16 cellular contexts compared by ENCODE assay signal in the genomic region with DNA sequence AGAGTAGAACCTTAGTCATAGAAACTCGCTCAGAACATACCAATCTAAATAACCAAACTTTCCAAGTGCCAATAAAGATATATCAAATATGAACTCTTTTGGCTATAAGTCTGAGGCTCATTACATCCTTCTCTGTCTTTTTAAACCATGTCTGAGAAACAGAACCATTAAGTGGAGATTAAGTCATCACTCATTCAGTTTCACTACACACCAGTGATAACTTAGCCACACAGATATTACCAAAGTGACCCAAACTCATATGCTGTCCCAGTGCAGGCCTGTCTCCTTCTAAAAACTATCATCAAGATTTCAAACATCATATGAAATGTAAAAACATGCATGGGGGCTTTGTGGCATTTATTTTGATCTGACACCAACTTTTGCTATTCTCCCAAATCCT. TPM values are rescaled to one million over a fixed set of nuclear protein-coding genes. Genes with fewer than 3 reads are reported as not detected.
A peak's percentile ranks its signal among the peaks of the same experiment; 100 is the strongest.
DNase-seq lines count a peak whose midpoint lies in the region; ATAC-seq, FAIRE-seq and TF ChIP-seq lines count a peak whose summit lies in the region.
"Had no signal": no experiment of that assay in that cellular context is flagged by ENCODE, and none has a peak within 500 bp of the region (broad histone marks: within the 10 kb centered on the region; RNA-seq: fewer than 3 reads in every experiment).

No MANE protein-coding gene starts in this region.

- no peak overlapping the region for H3K4me3 ChIP-seq in A549
- H3K4me3 ChIP-seq in PC-9, result no peak overlapping the region
- no peak overlapping the region for H3K4me3 ChIP-seq in muscle layer of colon (ENCODE audit: low read depth in 1 of 2, low read length in 2 of 2)
- no peak overlapping the region for H3K4me3 ChIP-seq in coronary artery
- no peak overlapping the region for H3K4me3 ChIP-seq in pancreas

- BruUV-seq in PC-9 (replicated peaks; lab: Mats Ljungman, UMichigan), result no TSS peak

- H3K36me3 ChIP-seq in PC-9 (ENCODE audit: low read depth), result peaks cover 29% of the 10 kb centered on the region
- H3K36me3 ChIP-seq in muscle layer of colon (ENCODE audit: insufficient read depth, low read length), result no peaks in the 10 kb centered on the region
- H3K36me3 ChIP-seq in pancreas, result no peaks in the 10 kb centered on the region

- WGBS in A549 (ENCODE audit: missing lambda C conversion rate), result 67% methylated on average over 1 of the region's 1 CpG
- WGBS in pancreas, 2 donors, result 68 to 86% methylated on average over 1 of the region's 1 CpG

- H3K4me2 ChIP-seq in A549, result peak overlapping the region; percentile 56
- H3K4me2 ChIP-seq in PC-9, result no peak overlapping the region
- H3K4me2 ChIP-seq: KMS-11 had no signal

- peaks cover 95% of the 10 kb centered on the region for H4K20me1 ChIP-seq in PC-9 (ENCODE audit: insufficient read depth)

- no peaks in the 10 kb centered on the region for H3K9me2 ChIP-seq in PC-9 (ENCODE audit: insufficient read depth)

- intact Hi-C loops in PC-9 (cut with micrococcal nuclease; ENCODE audit: unreplicated experiment), result no loop called here
- intact Hi-C loops in pancreas (cut with DNase I), result no loop called here

- ATAC-seq in A549 (no peak), GM18909 (IDR thresholded peaks at IDR 0.05; ENCODE audit: poor library complexity, unreplicated experiment) (peak; percentile 48), pancreas (no peak)

- H3K4me1 ChIP-seq in A549, result peaks cover 93% of the 10 kb centered on the region
- peaks cover 21% of the 10 kb centered on the region; the same call in 1 of the 2 replicates for H3K4me1 ChIP-seq in PC-9 (replicated peaks; ENCODE audit: insufficient read depth)
- peaks cover 58% of the 10 kb centered on the region for H3K4me1 ChIP-seq in muscle layer of colon (ENCODE audit: insufficient read depth, low read length)
- H3K4me1 ChIP-seq in pancreas, result peaks cover 10 to 28% (median 15%) of the 10 kb centered on the region in 3 donors

- H3K79me2 ChIP-seq in PC-9 (ENCODE audit: low read depth), result peaks cover 100% of the 10 kb centered on the region

- H3K27me3 ChIP-seq in PC-9 (ENCODE audit: insufficient read depth, low read depth) (no peaks in the 10 kb centered on the region), muscle layer of colon (ENCODE audit: control insufficient read depth in 1 of 2, insufficient read depth in 2 of 2, low read length in 2 of 2) (no peaks in the 10 kb centered on the region), pancreas (no peaks in the 10 kb centered on the region)

- CTCF ChIA-PET in A549 (lab: Yijun Ruan, JAX), result interaction anchor here (1.0 kb wide), 2 partner anchors 12 to 40 kb away, joined by 3 to 4 read pairs; a partner anchor contains a TSS
- CTCF ChIA-PET in PC-9 (lab: Charles Lee), result interaction anchor here (0.6 kb wide), 1 partner anchor 122 kb away, joined by 5 read pairs; no protein-coding TSS in a partner anchor

- no peak for TF ChIP-seq EP300 in A549 (IDR thresholded peaks at IDR 0.05)

- no peak overlapping the region for H2AFZ ChIP-seq in PC-9

- H3K9me3 ChIP-seq in A549 (no peaks in the 10 kb centered on the region), PC-9 (ENCODE audit: insufficient read depth, low read depth) (no peaks in the 10 kb centered on the region), muscle layer of colon (ENCODE audit: low read length) (no peaks in the 10 kb centered on the region), pancreas (no peaks in the 10 kb centered on the region)

- H3K27ac ChIP-seq in A549 (peak overlapping the region; percentile 58 to 76; a peak in 5 of 6 replicates), PC-9 (0 out of 2 replicates have a peak overlapping the region, but pooled peaks have one; percentile 7), muscle layer of colon (ENCODE audit: low read depth, low read length) (peak overlapping the region; percentile 81), coronary artery (no peak overlapping the region), pancreas (peak overlapping the region in 1 of 4 donors; percentile 3)
- H3K27ac ChIP-seq: HL-60, KMS-11 had no signal

- no peak for TF ChIP-seq RAD21 in A549 (conservative IDR thresholded peaks at IDR 0.05 in 1 of 2, IDR thresholded peaks at IDR 0.05 in 1 of 2)

- DNase-seq in A549 (ENCODE audit: low read depth in 1 of 2, low spot score in 1 of 2) (no peak), PC-9 (peak in 1 of 2 experiments; percentile 26), GM19239 (ENCODE audit: insufficient read length, low spot score) (no peak), coronary artery (ENCODE audit: low spot score) (no peak), pancreas (no peak), middle frontal gyrus (ENCODE audit: extremely low spot score, low spot score) (no peak)
- DNase-seq: activated CD4-positive, alpha-beta memory T cell treated with anti-CD3 and anti-CD28 coated beads, Interleukin-2, amount 10 ng/mL, durations not matched to agents 7 days and 5 days; HCEC 1CT; NCI-H1105 treated with DMSO at 0.1 percent for 48 hours; NCI-H2171; NCI-H774 had no signal

- peaks cover 18% of the 10 kb centered on the region for H3F3A ChIP-seq in PC-9 (ENCODE audit: insufficient read depth, low read depth)

- FAIRE-seq in A549 (lab: Jason Lieb, UNC), result no peak
- no peak for FAIRE-seq in GM19239 (lab: Jason Lieb, UNC)
- no peak for FAIRE-seq in pancreas (lab: Jason Lieb, UNC)
- FAIRE-seq: RCC 7860 had no signal

- no peak for TF ChIP-seq CTCF in A549 (IDR thresholded peaks at IDR 0.05)
- TF ChIP-seq CTCF in PC-9 (conservative IDR thresholded peaks at IDR 0.05), result no peak
- no peak for TF ChIP-seq CTCF in coronary artery (IDR thresholded peaks at IDR 0.05)
- no peak for TF ChIP-seq CTCF in pancreas (IDR thresholded peaks at IDR 0.05)

- no peak for TF ChIP-seq POLR2A in A549 (IDR thresholded peaks at IDR 0.05; ENCODE audit: low read length)

- POLR2A ChIA-PET in A549 (lab: Yijun Ruan, JAX), result interaction anchor here (1.2 kb wide), 1 partner anchor 12 kb away, joined by 3 read pairs; a partner anchor contains a TSS
- POLR2A ChIA-PET in PC-9 (lab: Charles Lee; ENCODE audit: unreplicated experiment), result no interaction called here

- no peak overlapping the region for H3K9ac ChIP-seq in muscle layer of colon (ENCODE audit: low read length)
- H3K9ac ChIP-seq: KMS-11 had no signal

TF ChIP-seq in A549, 52 proteins besides CTCF, POLR2A, EP300 and RAD21 (continues in another document):
- TF ChIP-seq, protein P1, sequence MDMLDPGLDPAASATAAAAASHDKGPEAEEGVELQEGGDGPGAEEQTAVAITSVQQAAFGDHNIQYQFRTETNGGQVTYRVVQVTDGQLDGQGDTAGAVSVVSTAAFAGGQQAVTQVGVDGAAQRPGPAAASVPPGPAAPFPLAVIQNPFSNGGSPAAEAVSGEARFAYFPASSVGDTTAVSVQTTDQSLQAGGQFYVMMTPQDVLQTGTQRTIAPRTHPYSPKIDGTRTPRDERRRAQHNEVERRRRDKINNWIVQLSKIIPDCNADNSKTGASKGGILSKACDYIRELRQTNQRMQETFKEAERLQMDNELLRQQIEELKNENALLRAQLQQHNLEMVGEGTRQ (IDR thresholded peaks at IDR 0.05), result no peak
- no peak for TF ChIP-seq JUNB (IDR thresholded peaks at IDR 0.05)
- TF ChIP-seq, protein P2, sequence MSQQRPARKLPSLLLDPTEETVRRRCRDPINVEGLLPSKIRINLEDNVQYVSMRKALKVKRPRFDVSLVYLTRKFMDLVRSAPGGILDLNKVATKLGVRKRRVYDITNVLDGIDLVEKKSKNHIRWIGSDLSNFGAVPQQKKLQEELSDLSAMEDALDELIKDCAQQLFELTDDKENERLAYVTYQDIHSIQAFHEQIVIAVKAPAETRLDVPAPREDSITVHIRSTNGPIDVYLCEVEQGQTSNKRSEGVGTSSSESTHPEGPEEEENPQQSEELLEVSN (IDR thresholded peaks at IDR 0.05; ENCODE audit: borderline replicate concordance, low read depth), result no peak
- TF ChIP-seq FOSL2 (IDR thresholded peaks at IDR 0.05), result no peak
- no peak for TF ChIP-seq FOSL2 (CRISPR knock-in tag; IDR thresholded peaks at IDR 0.05)
- TF ChIP-seq, protein P3, sequence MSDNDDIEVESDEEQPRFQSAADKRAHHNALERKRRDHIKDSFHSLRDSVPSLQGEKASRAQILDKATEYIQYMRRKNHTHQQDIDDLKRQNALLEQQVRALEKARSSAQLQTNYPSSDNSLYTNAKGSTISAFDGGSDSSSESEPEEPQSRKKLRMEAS (IDR thresholded peaks at IDR 0.05), result no peak
- no peak for TF ChIP-seq MAZ (IDR thresholded peaks at IDR 0.05; ENCODE audit: borderline replicate concordance, low read depth, low read length)
- TF ChIP-seq ZNF302 (CRISPR knock-in tag; IDR thresholded peaks at IDR 0.05), result no peak
- no peak for TF ChIP-seq NR3C1 (IDR thresholded peaks at IDR 0.05)
- TF ChIP-seq, protein P4, sequence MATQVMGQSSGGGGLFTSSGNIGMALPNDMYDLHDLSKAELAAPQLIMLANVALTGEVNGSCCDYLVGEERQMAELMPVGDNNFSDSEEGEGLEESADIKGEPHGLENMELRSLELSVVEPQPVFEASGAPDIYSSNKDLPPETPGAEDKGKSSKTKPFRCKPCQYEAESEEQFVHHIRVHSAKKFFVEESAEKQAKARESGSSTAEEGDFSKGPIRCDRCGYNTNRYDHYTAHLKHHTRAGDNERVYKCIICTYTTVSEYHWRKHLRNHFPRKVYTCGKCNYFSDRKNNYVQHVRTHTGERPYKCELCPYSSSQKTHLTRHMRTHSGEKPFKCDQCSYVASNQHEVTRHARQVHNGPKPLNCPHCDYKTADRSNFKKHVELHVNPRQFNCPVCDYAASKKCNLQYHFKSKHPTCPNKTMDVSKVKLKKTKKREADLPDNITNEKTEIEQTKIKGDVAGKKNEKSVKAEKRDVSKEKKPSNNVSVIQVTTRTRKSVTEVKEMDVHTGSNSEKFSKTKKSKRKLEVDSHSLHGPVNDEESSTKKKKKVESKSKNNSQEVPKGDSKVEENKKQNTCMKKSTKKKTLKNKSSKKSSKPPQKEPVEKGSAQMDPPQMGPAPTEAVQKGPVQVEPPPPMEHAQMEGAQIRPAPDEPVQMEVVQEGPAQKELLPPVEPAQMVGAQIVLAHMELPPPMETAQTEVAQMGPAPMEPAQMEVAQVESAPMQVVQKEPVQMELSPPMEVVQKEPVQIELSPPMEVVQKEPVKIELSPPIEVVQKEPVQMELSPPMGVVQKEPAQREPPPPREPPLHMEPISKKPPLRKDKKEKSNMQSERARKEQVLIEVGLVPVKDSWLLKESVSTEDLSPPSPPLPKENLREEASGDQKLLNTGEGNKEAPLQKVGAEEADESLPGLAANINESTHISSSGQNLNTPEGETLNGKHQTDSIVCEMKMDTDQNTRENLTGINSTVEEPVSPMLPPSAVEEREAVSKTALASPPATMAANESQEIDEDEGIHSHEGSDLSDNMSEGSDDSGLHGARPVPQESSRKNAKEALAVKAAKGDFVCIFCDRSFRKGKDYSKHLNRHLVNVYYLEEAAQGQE (IDR thresholded peaks at IDR 0.05), result no peak
- TF ChIP-seq ZSCAN20 (CRISPR knock-in tag; IDR thresholded peaks at IDR 0.05), result no peak

RNA-seq across cellular contexts. Expression of a gene that starts 12.0 kb away (rescaled TPM):
- polyA plus RNA-seq in A549 (2011; rRNA removed) (180 and 187 TPM in 2 replicates), A549 (2017; fragmentation: RNase III; extraction: RNeasy Plus Mini Kit Qiagen cat#74134 plus additional on column Dnase treatment) (108 to 116 TPM (median 113 TPM) in 3 replicates), pancreas (10 to 100 TPM in 1 of 2 donors, 1 to 10 TPM in 1; 5.9 to 10.4 TPM)
- 58.4 and 61.4 TPM in 2 replicates for polyA plus RNA-seq in A549 (2012; cell fraction: cytosol; rRNA removed)
- polyA plus RNA-seq in A549 (2012; cell fraction: nucleus; rRNA removed), result 52.9 and 73.3 TPM in 2 replicates
- polyA minus RNA-seq in A549 (2011; rRNA and poly(A)+ RNA removed), result 131 and 152 TPM in 2 replicates
- total RNA-seq in PC-9 (2021) (213 and 254 TPM in 2 replicates), pancreas (10 to 100 TPM; 10.0 to 29.5 (median 18.0) TPM)

Comparison
In these comparisons a context has a peak if more than half of its experiments do, and no peak if none do; other contexts are left out.
1. H3K27ac ChIP-seq: peak in A549 (2 of 2), PC-9 (single experiment) and muscle layer of colon (single experiment); none in coronary artery (0 of 2).